Comparison of ENCODE assay signal across 1 cellular context in the genomic region with DNA sequence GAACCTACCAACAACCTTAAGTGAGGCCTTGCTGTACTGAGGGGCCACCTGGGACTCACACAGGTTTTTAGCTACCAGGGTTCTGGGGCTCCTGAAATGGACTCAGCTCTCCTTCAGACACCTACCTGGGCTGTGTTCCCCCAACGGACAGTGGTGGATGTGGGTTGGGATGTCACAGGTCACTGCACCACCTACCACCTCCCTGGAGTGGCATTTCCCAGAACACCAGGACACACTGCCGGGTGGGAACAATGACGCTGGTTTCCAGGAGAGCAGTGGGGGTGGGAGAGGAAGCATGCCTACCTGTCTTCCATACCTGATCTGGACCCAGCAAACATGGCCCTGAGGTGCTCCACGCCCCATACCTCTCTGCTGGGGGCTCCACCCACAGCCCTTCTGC.
TF ChIP-seq lines count a peak whose summit lies in the region.

No MANE protein-coding gene starts in this region.

TF ChIP-seq in endothelial cell of umbilical vein, 7 proteins besides CTCF, POLR2A, EP300 and RAD21:
- TF ChIP-seq GATA2 (IDR thresholded peaks at IDR 0.05; ENCODE audit: insufficient read depth, insufficient read length, low read depth, low read length): no peak
- TF ChIP-seq, protein P1, sequence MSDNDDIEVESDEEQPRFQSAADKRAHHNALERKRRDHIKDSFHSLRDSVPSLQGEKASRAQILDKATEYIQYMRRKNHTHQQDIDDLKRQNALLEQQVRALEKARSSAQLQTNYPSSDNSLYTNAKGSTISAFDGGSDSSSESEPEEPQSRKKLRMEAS (IDR thresholded peaks at IDR 0.05; ENCODE audit: insufficient read depth, insufficient read length): no peak
- no peak for TF ChIP-seq FOS (IDR thresholded peaks at IDR 0.05; ENCODE audit: borderline replicate concordance, insufficient read depth, low read length)
- TF ChIP-seq POLR2AphosphoS5 (IDR thresholded peaks at IDR 0.05; ENCODE audit: insufficient read depth, low read depth, low read length): no peak
- TF ChIP-seq MYC (IDR thresholded peaks at IDR 0.05; ENCODE audit: low read depth, low read length): no peak
- no peak for TF ChIP-seq JUN (IDR thresholded peaks at IDR 0.05; ENCODE audit: borderline replicate concordance, insufficient read depth, insufficient read length, low read depth)
